In genomic region chr5:151492729-151493128, GRCh38 we compare ENCODE assay signal across 11 cellular contexts. TPM values are rescaled to one million over a fixed set of nuclear protein-coding genes. Genes with fewer than 3 reads are reported as not detected.
A peak's percentile ranks its signal among the peaks of the same experiment; 100 is the strongest.
DNase-seq lines count a peak whose midpoint lies in the region; ATAC-seq and TF ChIP-seq lines count a peak whose summit lies in the region.
"Had no signal": no experiment of that assay in that cellular context is flagged by ENCODE, and none has a peak within 500 bp of the region (broad histone marks: within the 10 kb centered on the region; RNA-seq: fewer than 3 reads in every experiment).

No MANE protein-coding gene starts in this region.

- TF ChIP-seq POLR2A in breast epithelium (IDR thresholded peaks at IDR 0.05): no peak
- no peak for TF ChIP-seq POLR2A in spleen (IDR thresholded peaks at IDR 0.05)

- no peaks in the 10 kb centered on the region for H3K4me1 Mint-ChIP-seq in MCF 10A (ENCODE audit: insufficient read depth, unreplicated experiment)
- H3K4me1 Mint-ChIP-seq: CD4-positive, alpha-beta memory T cell had no signal

- H3K27me3 Mint-ChIP-seq in MCF 10A (ENCODE audit: insufficient read depth, unreplicated experiment): no peaks in the 10 kb centered on the region
- H3K27me3 Mint-ChIP-seq: CD4-positive, alpha-beta memory T cell had no signal

- intact Hi-C loops in MCF 10A (cut with micrococcal nuclease) (loop anchor here (2.0 kb wide), 1 partner anchor 160 kb away; no protein-coding TSS in a partner anchor), breast epithelium (cut with DNase I; ENCODE audit: low total_unique reads) (loop anchor here (10.0 kb wide), 1 partner anchor 48 kb away; the partner anchor contains the start of gene SLC36A1), spleen (cut with DNase I; ENCODE audit: low total_unique reads) (no loop called here)

- H3K4me3 ChIP-seq in breast epithelium: no peak overlapping the region
- no peak overlapping the region for H3K4me3 ChIP-seq in fibroblast of villous mesenchyme (ENCODE audit: low read depth, low read length)
- H3K4me3 ChIP-seq in spleen: no peak overlapping the region

- no peaks in the 10 kb centered on the region for H3K36me3 Mint-ChIP-seq in MCF 10A (ENCODE audit: insufficient read depth, unreplicated experiment)

- H3K27ac ChIP-seq in breast epithelium (no peak overlapping the region), spleen (peak overlapping the region in 4 of 8 donors; percentile 55 to 73 (median 56))
- H3K27ac ChIP-seq: neutrophil had no signal

- H3K27me3 ChIP-seq in breast epithelium (no peaks in the 10 kb centered on the region), spleen (replicated peaks in 1 of 7) (no peaks in the 10 kb centered on the region)
- H3K27me3 ChIP-seq: neutrophil had no signal

- no TSS peak for BruUV-seq in MCF 10A (replicated peaks; lab: Mats Ljungman, UMichigan)

- H3K9me3 ChIP-seq in breast epithelium (no peaks in the 10 kb centered on the region), spleen (peaks cover 0 to 6% (median 0%) of the 10 kb centered on the region in 8 donors)
- H3K9me3 ChIP-seq: neutrophil had no signal

- no peaks in the 10 kb centered on the region for H3K36me3 ChIP-seq in breast epithelium
- H3K36me3 ChIP-seq in spleen: peaks cover 0 to 70% (median 20%) of the 10 kb centered on the region in 6 donors

- POLR2A ChIA-PET in MCF 10A (lab: Yijun Ruan, JAX): no interaction called here

- DNase-seq in MCF 10A (ENCODE audit: unreplicated experiment): peak; percentile 22
- DNase-seq in breast epithelium (ENCODE audit: low spot score in 2 of 2): no peak
- DNase-seq in SW480 (ENCODE audit: low spot score): peak; percentile 8
- DNase-seq in fibroblast of villous mesenchyme (ENCODE audit: low read depth): peak; percentile 28
- peak; percentile 13 for DNase-seq in stimulated activated naive CD8-positive, alpha-beta T cell treated with anti-CD3 and anti-CD28 coated beads, Interleukin-15, Interleukin-2, amounts not matched to agents 100 U/mL and 50 U/mL, for 24 hours
- DNase-seq in hippocampal formation (lab: John Stamatoyannopoulos, UW): no peak
- no peak for DNase-seq in spleen
- DNase-seq: CD4-positive, alpha-beta memory T cell; hypothalamus had no signal

- CTCF ChIA-PET in MCF 10A (lab: Yijun Ruan, JAX): interaction anchor here (0.6 to 4.1 kb wide), 4 partner anchors 155 to 327 kb away, joined by 3 to 22 read pairs (median 4); no protein-coding TSS in a partner anchor

- H3K4me1 ChIP-seq in breast epithelium: no peaks in the 10 kb centered on the region
- peaks cover 0 to 16% (median 2%) of the 10 kb centered on the region in 6 donors for H3K4me1 ChIP-seq in spleen

- H3K4me3 Mint-ChIP-seq in MCF 10A (ENCODE audit: unreplicated experiment): no peak overlapping the region
- H3K4me3 Mint-ChIP-seq: CD4-positive, alpha-beta memory T cell had no signal

- peak; percentile 82 for ATAC-seq in stimulated activated naive CD8-positive, alpha-beta T cell treated with anti-CD3 and anti-CD28 coated beads, Interleukin-15, Interleukin-2, amounts not matched to agents 100 U/mL and 50 U/mL, for 24 hours
- no peak for ATAC-seq in GM21423 (IDR thresholded peaks at IDR 0.05; ENCODE audit: unreplicated experiment)

- no peak for TF ChIP-seq CTCF in MCF 10A (IDR thresholded peaks at IDR 0.05; ENCODE audit: unreplicated experiment)
- no peak for TF ChIP-seq CTCF in breast epithelium (IDR thresholded peaks at IDR 0.05)
- peak; percentile 2 for TF ChIP-seq CTCF in fibroblast of villous mesenchyme (IDR thresholded peaks at IDR 0.05; ENCODE audit: insufficient read depth, low read depth, low read length)
- no peak for TF ChIP-seq CTCF in spleen (IDR thresholded peaks at IDR 0.05 in 8 of 11, conservative IDR thresholded peaks at IDR 0.05 in 3 of 11)

- WGBS in spleen, 5 donors: 77 to 87% (median 78%) methylated on average over 5 of the region's 5 CpGs

- H3K27ac Mint-ChIP-seq in MCF 10A (ENCODE audit: low read depth, unreplicated experiment): no peak overlapping the region
- H3K27ac Mint-ChIP-seq: CD4-positive, alpha-beta memory T cell had no signal

- H3K9me3 Mint-ChIP-seq in MCF 10A (ENCODE audit: unreplicated experiment): no peaks in the 10 kb centered on the region
- H3K9me3 Mint-ChIP-seq: CD4-positive, alpha-beta memory T cell had no signal

RNA-seq across cellular contexts. Expression of gene SLC36A1, which starts 45.3 kb away (rescaled TPM):
- total RNA-seq in MCF 10A (2022) (10.4 and 16.2 TPM in 2 replicates), breast epithelium (10 to 100 TPM; 10.8 to 14.1 (median 11.4) TPM), fibroblast of villous mesenchyme (10.4 and 12.2 TPM in 2 replicates), spleen (10 to 100 TPM; 13.4 to 29.6 (median 20.9) TPM)
- polyA plus RNA-seq in spleen: 1 to 10 TPM; 1.7 to 3.6 (median 2.0) TPM

Comparison
In these comparisons a context has a peak if more than half of its experiments do, and no peak if none do; other contexts are left out.
1. DNase-seq: peak in MCF 10A (single experiment), SW480 (single experiment), fibroblast of villous mesenchyme (single experiment) and stimulated activated naive CD8-positive, alpha-beta T cell treated with anti-CD3 and anti-CD28 coated beads, Interleukin-15, Interleukin-2, amounts not matched to agents 100 U/mL and 50 U/mL, for 24 hours (single experiment); none in breast epithelium (0 of 2), hippocampal formation (0 of 2) and spleen (single experiment).